Comparison of ENCODE assay signal across 13 cellular contexts in the genomic region with DNA sequence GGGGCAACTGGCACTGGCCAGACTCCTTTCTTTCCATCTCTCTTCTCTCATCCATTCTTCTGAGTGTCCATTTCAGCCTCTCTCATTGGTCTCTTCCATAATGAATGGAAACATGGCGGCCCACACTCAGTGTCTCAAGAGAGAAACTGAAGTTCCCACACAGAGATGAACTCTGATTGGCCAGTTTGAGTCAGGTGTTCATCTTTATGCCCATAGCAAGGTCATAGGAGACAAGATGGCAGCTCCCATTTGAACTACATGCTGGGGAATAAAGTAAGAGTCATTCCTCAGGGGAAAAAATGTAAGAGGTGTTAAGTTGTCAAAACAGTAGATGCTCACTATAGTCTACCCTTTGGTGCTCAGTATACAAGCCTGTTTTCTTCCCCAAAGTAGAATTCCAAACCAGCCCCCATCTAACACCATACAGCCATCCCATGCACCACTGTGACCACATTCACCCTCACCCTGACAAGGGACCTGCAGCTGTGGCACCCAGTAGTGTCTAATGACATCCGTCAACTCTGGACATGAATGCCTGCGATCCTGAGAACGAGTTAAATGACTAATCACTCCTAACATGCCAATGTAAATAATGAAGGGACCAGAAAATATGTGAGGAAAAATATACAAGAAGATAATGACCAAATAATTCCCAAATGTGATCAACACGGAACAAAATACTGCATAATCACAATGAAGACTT.
A peak's percentile ranks its signal among the peaks of the same experiment; 100 is the strongest.
DNase-seq lines count a peak whose midpoint lies in the region; FAIRE-seq lines count a peak whose summit lies in the region.
"Had no signal": no experiment of that assay in that cellular context is flagged by ENCODE, and none has a peak within 500 bp of the region (broad histone marks: within the 10 kb centered on the region; RNA-seq: fewer than 3 reads in every experiment).

No MANE protein-coding gene starts in this region.

- DNase-seq in EL (peak; percentile 75), OCI-M1 (lab: John Stamatoyannopoulos, UW) (peak; percentile 48), epithelial cell of prostate (ENCODE audit: low read depth, low spot score) (no peak), activated gamma-delta T cell (lab: John Stamatoyannopoulos, UW) (no peak), midbrain (lab: John Stamatoyannopoulos, UW) (no peak), HTR-8/SVneo (ENCODE audit: insufficient read length, low spot score) (no peak)
- DNase-seq: activated CD4-positive, alpha-beta T cell treated with anti-CD3 and anti-CD28 coated beads for 48 hours; cortex of kidney; DMS153; NCI-H1105 treated with DMSO at 0.1 percent for 48 hours; NCI-H446; T-helper 1 cell had no signal

- FAIRE-seq in HTR-8/SVneo (lab: Jason Lieb, UNC) = no peak

- H3K27ac ChIP-seq in epithelial cell of prostate = peak overlapping the region; percentile 95
- H3K27ac ChIP-seq: neural progenitor cell had no signal

Comparison
In these comparisons a context has a peak if more than half of its experiments do, and no peak if none do; other contexts are left out.
1. DNase-seq: peak in EL (single experiment) and OCI-M1 (single experiment); none in epithelial cell of prostate (single experiment), activated gamma-delta T cell (single experiment), midbrain (single experiment) and HTR-8/SVneo (single experiment).